12 cellular contexts compared by ENCODE assay signal in genomic region chr2:32874931-32875330, GRCh38.
"Had no signal": no experiment of that assay in that cellular context is flagged by ENCODE, and none has a peak within 500 bp of the region (broad histone marks: within the 10 kb centered on the region; RNA-seq: fewer than 3 reads in every experiment).

No MANE protein-coding gene starts in this region.

- H3K27ac ChIP-seq: adrenal gland, esophagus squamous epithelium, psoas muscle, SK-N-MC, vagina had no signal

- ATAC-seq: activated T-helper 17 cell treated with anti-CD3 and anti-CD28 coated beads, Interleukin-2, amount 50 U/mL, for 72 hours; mucosa of descending colon; natural killer cell; psoas muscle; stimulated activated naive CD8-positive, alpha-beta T cell treated with anti-CD3 and anti-CD28 coated beads, Interleukin-15, amount 100 ng/mL, for 72 hours had no signal

- H3K4me3 ChIP-seq: adrenal gland, esophagus squamous epithelium, mucosa of descending colon, psoas muscle, SK-N-MC, vagina had no signal

- DNase-seq: activated CD4-positive, alpha-beta T cell treated with anti-CD3 and anti-CD28 coated beads for 48 hours; activated naive CD4-positive, alpha-beta T cell treated with anti-CD3 and anti-CD28 coated beads, Interleukin-2, amount 10 ng/mL, durations not matched to agents 7 days and 5 days; adrenal gland; esophagus squamous epithelium; mucosa of descending colon; natural killer cell; psoas muscle; stimulated activated CD4-positive, alpha-beta T cell treated with anti-CD3 and anti-CD28 coated beads, Interleukin-4, amount 100 ng/mL, for 1 hour; stimulated activated naive CD8-positive, alpha-beta T cell treated with anti-CD3 and anti-CD28 coated beads, Interleukin-15, amount 100 ng/mL, for 72 hours had no signal

- H3K27me3 ChIP-seq: adrenal gland, esophagus squamous epithelium, vagina had no signal

- H3K4me1 ChIP-seq: adrenal gland, esophagus squamous epithelium, psoas muscle, vagina had no signal

- H3K36me3 ChIP-seq: adrenal gland, esophagus squamous epithelium, vagina had no signal

- H3K9me3 ChIP-seq: adrenal gland, esophagus squamous epithelium, mucosa of descending colon, psoas muscle, vagina had no signal
